ENCODE assay signal across 27 cellular contexts in the genomic region with DNA sequence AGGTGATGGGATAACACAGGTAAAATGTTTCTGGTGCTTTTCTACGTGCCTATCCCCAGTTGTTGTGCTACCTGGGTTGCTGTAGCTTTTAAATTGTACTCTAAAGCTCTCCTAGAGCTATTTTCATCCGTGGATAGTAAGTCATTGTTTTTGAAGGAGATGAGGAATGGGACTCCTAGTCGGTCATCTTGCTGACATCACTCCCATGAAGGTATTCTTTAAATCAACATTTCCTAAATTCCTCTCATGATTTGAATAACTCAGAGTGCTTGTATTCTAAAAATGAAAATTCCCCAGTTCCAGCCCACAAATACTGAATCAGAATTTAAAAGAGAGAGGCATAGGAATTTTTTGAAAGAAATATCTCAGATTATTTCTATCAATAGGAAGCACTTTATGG. TPM values are rescaled to one million over a fixed set of nuclear protein-coding genes. Genes with fewer than 3 reads are reported as not detected.
DNase-seq lines count a peak whose midpoint lies in the region; ATAC-seq and TF ChIP-seq lines count a peak whose summit lies in the region.
"Had no signal": no experiment of that assay in that cellular context is flagged by ENCODE, and none has a peak within 500 bp of the region (broad histone marks: within the 10 kb centered on the region; RNA-seq: fewer than 3 reads in every experiment).

No MANE protein-coding gene starts in this region.

- H3K79me2 ChIP-seq in SK-N-SH (ENCODE audit: insufficient read depth) = no peaks in the 10 kb centered on the region

- H3K27ac ChIP-seq in SK-N-SH (ENCODE audit: low read depth in 2 of 2, low read length in 1 of 2) = no peak overlapping the region
- H3K27ac ChIP-seq: 22Rv1, breast epithelium, epithelial cell of prostate, HL-60, tibial artery had no signal

- CTCF ChIA-PET in SK-N-SH (lab: Yijun Ruan, JAX) (no interaction called here), WTC11 (lab: Charles Lee) (interaction anchor here (1.1 kb wide), 1 partner anchor 333 kb away, joined by 3 read pairs; no protein-coding TSS in a partner anchor)

- no peaks in the 10 kb centered on the region for H4K20me1 ChIP-seq in SK-N-SH (ENCODE audit: insufficient read depth)

- H3K27ac Mint-ChIP-seq in WTC11 = no peak overlapping the region
- H3K27ac Mint-ChIP-seq in T-helper 2 cell treated with Interferon-gamma antibody and Interleukin-4, amounts not matched to agents 5 μg/mL and 100 μg/mL, for 36 hours = no peak overlapping the region
- H3K27ac Mint-ChIP-seq: activated CD8-positive, alpha-beta T cell treated with anti-CD3 and anti-CD28 coated beads, Interleukin-2, amount 10 ng/mL, durations not matched to agents 7 days and 5 days; activated naive CD4-positive, alpha-beta T cell treated with anti-CD3 and anti-CD28 coated beads, Interleukin-2, amount 50 U/mL, for 72 hours; CD4-positive, alpha-beta memory T cell; immature natural killer cell; nephron; stimulated activated effector memory CD8-positive, alpha-beta T cell treated with anti-CD3 and anti-CD28 coated beads, Interleukin-12 subunit alpha, Interleukin-12 subunit beta, amount 100 ng/mL, for 72 hours had no signal

- H3K27me3 Mint-ChIP-seq in WTC11 (ENCODE audit: low read depth) = peaks cover 60% of the 10 kb centered on the region
- H3K27me3 Mint-ChIP-seq in T-helper 2 cell treated with Interferon-gamma antibody and Interleukin-4, amounts not matched to agents 5 μg/mL and 100 μg/mL, for 36 hours (ENCODE audit: low read depth) = peaks cover 4% of the 10 kb centered on the region

- H3K4me2 ChIP-seq in SK-N-SH = no peak overlapping the region; the same call in 1 of the 2 replicates
- H3K4me2 ChIP-seq in skeletal muscle satellite cell (ENCODE audit: low read length) = peak overlapping the region; percentile 21

- 31% methylated on average over 3 of the region's 3 CpGs for WGBS in SK-N-SH (ENCODE audit: low lambda C conversion rate)

- POLR2A ChIA-PET in SK-N-SH (lab: Yijun Ruan, JAX) (no interaction called here), WTC11 (lab: Charles Lee) (no interaction called here)

- H2AFZ ChIP-seq in SK-N-SH (ENCODE audit: low read depth) = no peak overlapping the region

- H3K4me1 Mint-ChIP-seq in WTC11 = peaks cover 20% of the 10 kb centered on the region
- H3K4me1 Mint-ChIP-seq in T-helper 2 cell treated with Interferon-gamma antibody and Interleukin-4, amounts not matched to agents 5 μg/mL and 100 μg/mL, for 36 hours (ENCODE audit: low read depth) = no peaks in the 10 kb centered on the region
- H3K4me1 Mint-ChIP-seq: CD4-positive, alpha-beta memory T cell; immature natural killer cell; stimulated activated effector memory CD8-positive, alpha-beta T cell treated with anti-CD3 and anti-CD28 coated beads, Interleukin-12 subunit alpha, Interleukin-12 subunit beta, amount 100 ng/mL, for 72 hours had no signal

- DNase-seq in SK-N-SH = no peak
- DNase-seq in WTC11 (ENCODE audit: low spot score) = no peak
- DNase-seq in foreskin fibroblast = peak; percentile 6 to 39
- DNase-seq in NCI-H1105 (lab: John Stamatoyannopoulos, UW) = no peak
- DNase-seq in left ventricle myocardium superior = no peak
- DNase-seq in T-helper 2 cell treated with Interferon-gamma antibody and Interleukin-4, amounts not matched to agents 5 μg/mL and 100 μg/mL, for 36 hours (ENCODE audit: low spot score) = no peak
- DNase-seq: activated CD8-positive, alpha-beta T cell treated with anti-CD3 and anti-CD28 coated beads, Interleukin-2, amount 10 ng/mL, durations not matched to agents 7 days and 5 days; activated T-cell treated with anti-CD3 and anti-CD28 coated beads, Interleukin-2, amount 50 U/mL, for 4 hours; CD4-positive, alpha-beta memory T cell; DND-41; immature natural killer cell; Kasumi-1; NCI-H1105 treated with DMSO at 0.1 percent for 48 hours; NCI-H526 treated with DMSO at 0.1 percent for 48 hours; Right ventricle myocardium superior; tibial artery had no signal

- no peak overlapping the region for H3K9ac ChIP-seq in SK-N-SH
- peak overlapping the region; percentile 42 for H3K9ac ChIP-seq in skeletal muscle satellite cell (ENCODE audit: low read depth, low read length)

- no peak for TF ChIP-seq RAD21 in SK-N-SH (IDR thresholded peaks at IDR 0.05; ENCODE audit: low read length)

- H3F3A ChIP-seq in SK-N-SH (replicated peaks; ENCODE audit: insufficient read depth) = no peaks in the 10 kb centered on the region

- H3K4me3 ChIP-seq in SK-N-SH (ENCODE audit: low read depth in 2 of 2, low read length in 1 of 2) (no peak overlapping the region), foreskin fibroblast (ENCODE audit: low read depth in 1 of 2, low read length in 2 of 2) (no peak overlapping the region), skeletal muscle satellite cell (ENCODE audit: low read length) (no peak overlapping the region)
- H3K4me3 ChIP-seq: breast epithelium, HAP-1, tibial artery had no signal

- H3K9me3 ChIP-seq in SK-N-SH (no peaks in the 10 kb centered on the region), skeletal muscle satellite cell (replicated peaks; ENCODE audit: low read length) (peaks cover 10% of the 10 kb centered on the region)
- H3K9me3 ChIP-seq: HAP-1 had no signal

- intact Hi-C loops in left ventricle myocardium superior (cut with micrococcal nuclease) = no loop called here

- peaks cover 30% of the 10 kb centered on the region for H3K36me3 Mint-ChIP-seq in WTC11
- no peaks in the 10 kb centered on the region for H3K36me3 Mint-ChIP-seq in T-helper 2 cell treated with Interferon-gamma antibody and Interleukin-4, amounts not matched to agents 5 μg/mL and 100 μg/mL, for 36 hours (ENCODE audit: low read depth)
- H3K36me3 Mint-ChIP-seq: stimulated activated effector memory CD8-positive, alpha-beta T cell treated with anti-CD3 and anti-CD28 coated beads, Interleukin-12 subunit alpha, Interleukin-12 subunit beta, amount 100 ng/mL, for 72 hours had no signal

- TF ChIP-seq CTCF in SK-N-SH (IDR thresholded peaks at IDR 0.05) = no peak
- no peak for TF ChIP-seq CTCF in WTC11 (IDR thresholded peaks at IDR 0.05)
- TF ChIP-seq CTCF in foreskin fibroblast (IDR thresholded peaks at IDR 0.05; ENCODE audit: low read depth, low read length) = no peak

- H3K4me3 Mint-ChIP-seq in WTC11 = no peak overlapping the region
- H3K4me3 Mint-ChIP-seq in T-helper 2 cell treated with Interferon-gamma antibody and Interleukin-4, amounts not matched to agents 5 μg/mL and 100 μg/mL, for 36 hours = no peak overlapping the region
- H3K4me3 Mint-ChIP-seq: activated CD8-positive, alpha-beta T cell treated with anti-CD3 and anti-CD28 coated beads, Interleukin-2, amount 10 ng/mL, durations not matched to agents 7 days and 5 days; activated T-cell treated with anti-CD3 and anti-CD28 coated beads, Interleukin-2, amount 50 U/mL, for 4 hours; CD4-positive, alpha-beta memory T cell; immature natural killer cell; nephron; stimulated activated effector memory CD8-positive, alpha-beta T cell treated with anti-CD3 and anti-CD28 coated beads, Interleukin-12 subunit alpha, Interleukin-12 subunit beta, amount 100 ng/mL, for 72 hours had no signal

- H3K27me3 ChIP-seq in SK-N-SH (ENCODE audit: insufficient read depth) = no peaks in the 10 kb centered on the region
- H3K27me3 ChIP-seq in skeletal muscle satellite cell (ENCODE audit: control insufficient read depth, insufficient read depth, low read length) = no peaks in the 10 kb centered on the region
- H3K27me3 ChIP-seq: breast epithelium, tibial artery had no signal

- no peaks in the 10 kb centered on the region for H3K9me2 ChIP-seq in SK-N-SH

- no peak for TF ChIP-seq EP300 in SK-N-SH (IDR thresholded peaks at IDR 0.05; ENCODE audit: borderline replicate concordance in 1 of 2, low read depth in 1 of 2, low read length in 1 of 2)

- H3K36me3 ChIP-seq in SK-N-SH (replicated peaks in 1 of 2; ENCODE audit: control insufficient read depth in 1 of 2, insufficient read depth in 2 of 2, low read length in 1 of 2) (no peaks in the 10 kb centered on the region), skeletal muscle satellite cell (ENCODE audit: insufficient read depth, low read length) (no peaks in the 10 kb centered on the region)
- H3K36me3 ChIP-seq: breast epithelium, HAP-1 had no signal

- H3K4me1 ChIP-seq in SK-N-SH (ENCODE audit: control insufficient read depth in 1 of 2, insufficient read depth in 2 of 2, low read depth in 1 of 2, low read length in 1 of 2) = peaks cover 0 to 4% of the 10 kb centered on the region in 2 experiments; a peak in 2 of 4 replicates
- peaks cover 37% of the 10 kb centered on the region for H3K4me1 ChIP-seq in skeletal muscle satellite cell (ENCODE audit: control insufficient read depth, insufficient read depth, low read length)
- H3K4me1 ChIP-seq: breast epithelium, HAP-1, tibial artery had no signal

- H3K9me3 Mint-ChIP-seq in WTC11 = peaks cover 45% of the 10 kb centered on the region
- H3K9me3 Mint-ChIP-seq in T-helper 2 cell treated with Interferon-gamma antibody and Interleukin-4, amounts not matched to agents 5 μg/mL and 100 μg/mL, for 36 hours = peaks cover 11% of the 10 kb centered on the region

- no peak for ATAC-seq in SK-N-SH treated with all-trans-retinoic acid at 6 μM for 48 hours
- ATAC-seq in WTC11 = peak; percentile 41; the same call in 1 of the 2 replicates
- no peak for ATAC-seq in left ventricle myocardium superior
- ATAC-seq: activated CD8-positive, alpha-beta T cell treated with anti-CD3 and anti-CD28 coated beads, Interleukin-2, amount 10 ng/mL, durations not matched to agents 7 days and 5 days; activated naive CD4-positive, alpha-beta T cell treated with anti-CD3 and anti-CD28 coated beads, Interleukin-2, amount 50 U/mL, for 72 hours; activated T-cell treated with anti-CD3 and anti-CD28 coated beads, Interleukin-2, amount 50 U/mL, for 4 hours; stimulated activated effector memory CD8-positive, alpha-beta T cell treated with anti-CD3 and anti-CD28 coated beads, Interleukin-12 subunit alpha, Interleukin-12 subunit beta, amount 100 ng/mL, for 72 hours had no signal

TF ChIP-seq in SK-N-SH treated with all-trans-retinoic acid at 6 μM for 48 hours, 23 proteins besides CTCF, POLR2A, EP300 and RAD21 (continues in another document):
- no peak for TF ChIP-seq TCF4 (CRISPR knock-in tag; IDR thresholded peaks at IDR 0.05; ENCODE audit: borderline replicate concordance)

TF ChIP-seq in WTC11, 78 proteins besides CTCF, POLR2A, EP300 and RAD21 (continues in another document):
- no peak for TF ChIP-seq ZNF219 (CRISPR knock-in tag; IDR thresholded peaks at IDR 0.05; ENCODE audit: borderline replicate concordance)
- no peak for TF ChIP-seq ZNF416 (CRISPR knock-in tag; IDR thresholded peaks at IDR 0.05)
- no peak for TF ChIP-seq NFATC4 (CRISPR knock-in tag; IDR thresholded peaks at IDR 0.05)

RNA-seq across cellular contexts. Expression of a gene that starts 44.3 kb away (rescaled TPM):
- polyA plus RNA-seq in SK-N-SH (2012; rRNA removed) = 0.18 TPM in 1 of 2 replicates, not detected in the other
- 0.14 and 0.21 TPM in 2 replicates for polyA plus RNA-seq in SK-N-SH (2012; cell fraction: cytosol; rRNA removed)
- 0.08 and 0.46 TPM in 2 replicates for polyA plus RNA-seq in SK-N-SH (2012; cell fraction: nucleus; rRNA removed)
- total RNA-seq in WTC11 (2021) = 1.7 to 2.1 TPM (median 1.9 TPM) in 3 replicates
- 0.22 TPM in 1 of 2 replicates, not detected in the other for total RNA-seq in skeletal muscle satellite cell (2012; rRNA removed)
- total RNA-seq in left ventricle myocardium superior = 0.40 TPM
- total RNA-seq: CD4-positive, alpha-beta memory T cell; T-helper 1 cell treated with Interleukin-12 subunit alpha and Interleukin-12 subunit beta and Interleukin-4 antibody, amounts not matched to agents 30 ng/mL and 1 ng/mL, for 36 hours had no signal
- polyA plus RNA-seq: CD4-positive, alpha-beta memory T cell; immature natural killer cell had no signal

RNA-seq across cellular contexts. Expression of a gene that starts 44.5 kb away (rescaled TPM):
- polyA plus RNA-seq in SK-N-SH (2012; rRNA removed) = 10.9 and 13.8 TPM in 2 replicates
- 8.1 and 9.4 TPM in 2 replicates for polyA plus RNA-seq in SK-N-SH (2012; cell fraction: cytosol; rRNA removed)
- polyA plus RNA-seq in SK-N-SH (2012; cell fraction: nucleus; rRNA removed) = 25.1 and 36.3 TPM in 2 replicates
- 66.3 to 78.9 TPM (median 69.3 TPM) in 3 replicates for total RNA-seq in WTC11 (2021)
- total RNA-seq in skeletal muscle satellite cell (2012; rRNA removed) = 25.6 and 30.7 TPM in 2 replicates
- total RNA-seq in left ventricle myocardium superior = 70.4 TPM

Comparison
In these comparisons a context has a peak if more than half of its experiments do, and no peak if none do; other contexts are left out.
1. DNase-seq: peak in foreskin fibroblast (2 of 2); none in SK-N-SH (single experiment), WTC11 (single experiment), NCI-H1105 (single experiment), left ventricle myocardium superior (single experiment) and T-helper 2 cell treated with Interferon-gamma antibody and Interleukin-4, amounts not matched to agents 5 μg/mL and 100 μg/mL, for 36 hours (single experiment).